ENCODE assay signal across 22 cellular contexts in genomic region chr20:39042279-39043150, GRCh38.
DNase-seq lines count a peak whose midpoint lies in the region; ATAC-seq, FAIRE-seq and TF ChIP-seq lines count a peak whose summit lies in the region.
"Had no signal": no experiment of that assay in that cellular context is flagged by ENCODE, and none has a peak within 500 bp of the region (broad histone marks: within the 10 kb centered on the region; RNA-seq: fewer than 3 reads in every experiment).

No MANE protein-coding gene starts in this region.

- no peaks in the 10 kb centered on the region for H3K9me3 ChIP-seq in astrocyte (ENCODE audit: insufficient read depth, low read depth, low read length)
- H3K9me3 ChIP-seq: stomach had no signal

- no peaks in the 10 kb centered on the region for H3K79me2 ChIP-seq in astrocyte (ENCODE audit: insufficient read depth, low read length)

- H3K36me3 ChIP-seq in astrocyte (ENCODE audit: insufficient read depth, low read length), result peaks cover 12% of the 10 kb centered on the region

- H3K27ac ChIP-seq in astrocyte (ENCODE audit: low read depth, low read length), result no peak overlapping the region

- no peaks in the 10 kb centered on the region for H3K27me3 Mint-ChIP-seq in astrocyte (ENCODE audit: low read depth, unreplicated experiment)
- no peaks in the 10 kb centered on the region for H3K27me3 Mint-ChIP-seq in progenitor cell of endocrine pancreas
- H3K27me3 Mint-ChIP-seq: activated CD8-positive, alpha-beta memory T cell treated with anti-CD3 and anti-CD28 coated beads, Interleukin-2, amount 10 ng/mL, durations not matched to agents 7 days and 5 days; CD8-positive, alpha-beta memory T cell had no signal

- H3K4me3 Mint-ChIP-seq in astrocyte (ENCODE audit: unreplicated experiment), result no peak overlapping the region
- H3K4me3 Mint-ChIP-seq in progenitor cell of endocrine pancreas (ENCODE audit: low read depth), result no peak overlapping the region
- H3K4me3 Mint-ChIP-seq: activated CD8-positive, alpha-beta memory T cell treated with anti-CD3 and anti-CD28 coated beads, Interleukin-2, amount 10 ng/mL, durations not matched to agents 7 days and 5 days; CD8-positive, alpha-beta memory T cell had no signal

- no peak overlapping the region for H3K27ac Mint-ChIP-seq in astrocyte (ENCODE audit: unreplicated experiment)
- H3K27ac Mint-ChIP-seq in progenitor cell of endocrine pancreas, result no peak overlapping the region
- H3K27ac Mint-ChIP-seq: activated CD8-positive, alpha-beta memory T cell treated with anti-CD3 and anti-CD28 coated beads, Interleukin-2, amount 10 ng/mL, durations not matched to agents 7 days and 5 days had no signal

- H3K36me3 Mint-ChIP-seq in astrocyte (ENCODE audit: low read depth, unreplicated experiment) (peaks cover 14% of the 10 kb centered on the region), progenitor cell of endocrine pancreas (ENCODE audit: insufficient read depth) (peaks cover 15% of the 10 kb centered on the region)

- no peaks in the 10 kb centered on the region for H3K9me3 Mint-ChIP-seq in astrocyte (ENCODE audit: unreplicated experiment)
- no peaks in the 10 kb centered on the region for H3K9me3 Mint-ChIP-seq in progenitor cell of endocrine pancreas (ENCODE audit: low read depth)
- H3K9me3 Mint-ChIP-seq: CD8-positive, alpha-beta memory T cell had no signal

- no peak overlapping the region for H2AFZ ChIP-seq in astrocyte (ENCODE audit: low read depth, low read length)

- no peak for ATAC-seq in HG02973 (IDR thresholded peaks at IDR 0.05; ENCODE audit: unreplicated experiment)
- ATAC-seq: activated CD4-positive, CD25-positive, alpha-beta regulatory T cell treated with anti-CD3 and anti-CD28 coated beads, Interleukin-2, amount 50 U/mL, for 24 hours; activated CD8-positive, alpha-beta memory T cell treated with anti-CD3 and anti-CD28 coated beads, Interleukin-2, amount 10 ng/mL, durations not matched to agents 7 days and 5 days had no signal

- no peaks in the 10 kb centered on the region for H3K27me3 ChIP-seq in astrocyte (ENCODE audit: insufficient read depth, low read length)
- H3K27me3 ChIP-seq: stomach had no signal

- FAIRE-seq in astrocyte (lab: Jason Lieb, UNC), result no peak
- FAIRE-seq: endothelial cell of umbilical vein, urothelium cell line had no signal

- H3K4me1 Mint-ChIP-seq in astrocyte (ENCODE audit: low read depth, unreplicated experiment), result no peaks in the 10 kb centered on the region
- H3K4me1 Mint-ChIP-seq in progenitor cell of endocrine pancreas (ENCODE audit: low read depth), result no peaks in the 10 kb centered on the region
- H3K4me1 Mint-ChIP-seq: activated CD8-positive, alpha-beta memory T cell treated with anti-CD3 and anti-CD28 coated beads, Interleukin-2, amount 10 ng/mL, durations not matched to agents 7 days and 5 days; CD8-positive, alpha-beta memory T cell had no signal

- DNase-seq in A172 (ENCODE audit: low spot score) (peak; percentile 66), GM04504 (ENCODE audit: low read depth) (peak; percentile 32), astrocyte (ENCODE audit: low read depth) (peak; percentile 76), iris pigment epithelial cell (ENCODE audit: low read depth) (peak; percentile 40), pons (ENCODE audit: low spot score) (no peak), DMS 273 (lab: John Stamatoyannopoulos, UW; ENCODE audit: unreplicated experiment) (no peak), progenitor cell of endocrine pancreas (ENCODE audit: low spot score, unreplicated experiment) (no peak)
- DNase-seq: activated CD8-positive, alpha-beta memory T cell treated with anti-CD3 and anti-CD28 coated beads, Interleukin-2, amount 10 ng/mL, durations not matched to agents 7 days and 5 days; activated naive CD4-positive, alpha-beta T cell; CD8-positive, alpha-beta memory T cell; islet precursor cell; mesenchymal stem cell; NCI-H1694 treated with DMSO at 0.1 percent for 48 hours; NCI-H446 treated with DMSO at 0.1 percent for 48 hours; retina; SIG-M5; stomach had no signal

- no peak overlapping the region for H3K9ac ChIP-seq in astrocyte (ENCODE audit: low read length)

- no peaks in the 10 kb centered on the region for H3K4me1 ChIP-seq in astrocyte (ENCODE audit: insufficient read depth, low read length)

- H3K4me3 ChIP-seq in astrocyte (ENCODE audit: insufficient read depth, low read depth, low read length), result no peak overlapping the region
- H3K4me3 ChIP-seq: coronary artery, stomach had no signal

- H4K20me1 ChIP-seq in astrocyte (ENCODE audit: insufficient read depth, low read length), result peaks cover 4% of the 10 kb centered on the region

- H3K4me2 ChIP-seq in astrocyte (ENCODE audit: low read length), result no peak overlapping the region

- TF ChIP-seq CTCF in astrocyte (IDR thresholded peaks at IDR 0.05; ENCODE audit: insufficient read depth, low read depth, low read length), result no peak
- TF ChIP-seq CTCF in progenitor cell of endocrine pancreas (IDR thresholded peaks at IDR 0.05; ENCODE audit: unreplicated experiment), result no peak

Comparison
In these comparisons a context has a peak if more than half of its experiments do, and no peak if none do; other contexts are left out.
1. DNase-seq: peak in A172 (single experiment), GM04504 (single experiment), astrocyte (single experiment) and iris pigment epithelial cell (single experiment); none in pons (single experiment), DMS 273 (single experiment) and progenitor cell of endocrine pancreas (single experiment).